Comparison of ENCODE assay signal across 20 cellular contexts in the genomic region with DNA sequence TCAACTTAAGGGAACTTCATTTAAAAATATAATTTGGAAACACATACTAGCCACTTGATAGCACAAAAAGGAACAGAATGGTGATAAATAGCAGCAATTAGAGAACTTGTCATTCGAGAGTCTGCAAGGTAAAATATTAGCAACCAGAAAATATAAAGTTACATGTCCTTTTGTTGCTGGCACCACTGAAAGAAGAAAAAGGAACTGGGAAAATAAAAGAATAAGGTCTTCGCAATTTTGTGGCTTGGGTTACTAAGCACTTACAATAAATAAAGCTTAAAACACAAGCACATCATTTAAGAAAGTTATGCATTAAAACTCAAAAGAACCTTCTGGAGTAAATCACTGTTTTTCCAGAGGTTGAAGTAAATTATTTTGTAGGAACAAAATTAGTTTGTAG.
DNase-seq lines count a peak whose midpoint lies in the region; ATAC-seq, FAIRE-seq and TF ChIP-seq lines count a peak whose summit lies in the region.
"Had no signal": no experiment of that assay in that cellular context is flagged by ENCODE, and none has a peak within 500 bp of the region (broad histone marks: within the 10 kb centered on the region; RNA-seq: fewer than 3 reads in every experiment).

No MANE protein-coding gene starts in this region.

- no peak for ATAC-seq in activated CD8-positive, alpha-beta T cell treated with anti-CD3 and anti-CD28 coated beads, Interleukin-2, amount 10 ng/mL, durations not matched to agents 7 days and 5 days
- ATAC-seq in GM18909 (IDR thresholded peaks at IDR 0.05; ENCODE audit: poor library complexity, unreplicated experiment), result no peak

- CTCF ChIA-PET in activated CD8-positive, alpha-beta T cell treated with anti-CD3 and anti-CD28 coated beads, Interleukin-2, amount 10 ng/mL, durations not matched to agents 7 days and 5 days (lab: Charles Lee), result no interaction called here

- POLR2A ChIA-PET in activated CD8-positive, alpha-beta T cell treated with anti-CD3 and anti-CD28 coated beads, Interleukin-2, amount 10 ng/mL, durations not matched to agents 7 days and 5 days (lab: Charles Lee), result no interaction called here

- no peak for DNase-seq in GM12891 (ENCODE audit: insufficient read length, low spot score)
- DNase-seq in MV-4-11 (lab: John Stamatoyannopoulos, UW), result peak; percentile 19
- peak; percentile 23 for DNase-seq in astrocyte of the spinal cord (ENCODE audit: low read depth, low spot score)
- DNase-seq in left kidney (ENCODE audit: low read depth, low spot score), result peak; percentile 44
- no peak for DNase-seq in stimulated activated CD4-positive, alpha-beta T cell treated with anti-CD3 and anti-CD28 coated beads, Interleukin-4, amount 100 ng/mL, for 24 hours
- DNase-seq in activated CD8-positive, alpha-beta T cell treated with anti-CD3 and anti-CD28 coated beads, Interleukin-2, amount 10 ng/mL, durations not matched to agents 7 days and 5 days, result no peak
- DNase-seq in NCI-H446 (lab: John Stamatoyannopoulos, UW), result no peak
- DNase-seq: C1 segment of cervical spinal cord; Calu3; CD4-positive, alpha-beta memory T cell; COR-L47; DMS53; DND-41; GM23248; H7; HCEC 1CT had no signal

- no peak for TF ChIP-seq POLR2A in GM12891 (IDR thresholded peaks at IDR 0.05; ENCODE audit: low read depth, low read length)

- in situ Hi-C loops in astrocyte of the spinal cord (cut with HindIII; ENCODE audit: low sequenced_read_pairs), result no loop called here

- no peak for FAIRE-seq in GM12891 (lab: Jason Lieb, UNC)
- FAIRE-seq: G401.6, GM18507, H1 had no signal

- H3K36me3 Mint-ChIP-seq in activated CD8-positive, alpha-beta T cell treated with anti-CD3 and anti-CD28 coated beads, Interleukin-2, amount 10 ng/mL, durations not matched to agents 7 days and 5 days (ENCODE audit: low read depth), result no peaks in the 10 kb centered on the region
- H3K36me3 Mint-ChIP-seq: CD4-positive, alpha-beta memory T cell had no signal

- TF ChIP-seq CTCF in astrocyte of the spinal cord (IDR thresholded peaks at IDR 0.05; ENCODE audit: low read depth, low read length), result no peak

- H3K9me3 Mint-ChIP-seq in activated CD8-positive, alpha-beta T cell treated with anti-CD3 and anti-CD28 coated beads, Interleukin-2, amount 10 ng/mL, durations not matched to agents 7 days and 5 days (ENCODE audit: insufficient read depth), result no peaks in the 10 kb centered on the region

- no peaks in the 10 kb centered on the region for H3K27me3 Mint-ChIP-seq in activated CD8-positive, alpha-beta T cell treated with anti-CD3 and anti-CD28 coated beads, Interleukin-2, amount 10 ng/mL, durations not matched to agents 7 days and 5 days (ENCODE audit: low read depth)
- H3K27me3 Mint-ChIP-seq: CD4-positive, alpha-beta memory T cell had no signal

- no peaks in the 10 kb centered on the region for H3K4me1 Mint-ChIP-seq in activated CD8-positive, alpha-beta T cell treated with anti-CD3 and anti-CD28 coated beads, Interleukin-2, amount 10 ng/mL, durations not matched to agents 7 days and 5 days (ENCODE audit: low read depth)
- H3K4me1 Mint-ChIP-seq: CD4-positive, alpha-beta memory T cell had no signal

- H3K27ac Mint-ChIP-seq in activated CD8-positive, alpha-beta T cell treated with anti-CD3 and anti-CD28 coated beads, Interleukin-2, amount 10 ng/mL, durations not matched to agents 7 days and 5 days, result no peak overlapping the region
- H3K27ac Mint-ChIP-seq: CD4-positive, alpha-beta memory T cell had no signal

- no peak overlapping the region for H3K4me3 ChIP-seq in astrocyte of the spinal cord (ENCODE audit: low read depth, low read length)
- H3K4me3 ChIP-seq: GM23248 had no signal

- H3K4me3 Mint-ChIP-seq in activated CD8-positive, alpha-beta T cell treated with anti-CD3 and anti-CD28 coated beads, Interleukin-2, amount 10 ng/mL, durations not matched to agents 7 days and 5 days, result no peak overlapping the region
- H3K4me3 Mint-ChIP-seq: CD4-positive, alpha-beta memory T cell had no signal

TF ChIP-seq in GM12891, 5 proteins besides CTCF, POLR2A, EP300 and RAD21:
- TF ChIP-seq PAX5 (IDR thresholded peaks at IDR 0.05; ENCODE audit: insufficient read depth, low read length, severe bottlenecking) (no peak), SPI1 (IDR thresholded peaks at IDR 0.05; ENCODE audit: low read depth, low read length) (peak; percentile 43)

Comparison
In these comparisons a context has a peak if more than half of its experiments do, and no peak if none do; other contexts are left out.
1. DNase-seq: peak in MV-4-11 (single experiment), astrocyte of the spinal cord (single experiment) and left kidney (single experiment); none in GM12891 (single experiment), stimulated activated CD4-positive, alpha-beta T cell treated with anti-CD3 and anti-CD28 coated beads, Interleukin-4, amount 100 ng/mL, for 24 hours (single experiment), activated CD8-positive, alpha-beta T cell treated with anti-CD3 and anti-CD28 coated beads, Interleukin-2, amount 10 ng/mL, durations not matched to agents 7 days and 5 days (single experiment) and NCI-H446 (0 of 2).